17 cellular contexts compared by ENCODE assay signal in genomic region chrX:123834116-123834515, GRCh38.
"Had no signal": no experiment of that assay in that cellular context is flagged by ENCODE, and none has a peak within 500 bp of the region (broad histone marks: within the 10 kb centered on the region; RNA-seq: fewer than 3 reads in every experiment).

No MANE protein-coding gene starts in this region.

- H3K27ac ChIP-seq: body of pancreas, colonic mucosa, epithelial cell of prostate, left ventricle myocardium inferior, pancreas, right atrium auricular region, spleen, tibial nerve, VCaP had no signal

- H3K9me3 ChIP-seq: body of pancreas, colonic mucosa, esophagus squamous epithelium, left ventricle myocardium inferior, pancreas, right atrium auricular region, spleen, tibial nerve had no signal

- FAIRE-seq: endometrium, frontal cortex, pancreas, TTC549 had no signal

- H3K27ac Mint-ChIP-seq: activated naive CD8-positive, alpha-beta T cell; naive B cell had no signal

- H3K27me3 ChIP-seq: body of pancreas, colonic mucosa, esophagus squamous epithelium, pancreas, right atrium auricular region, spleen, tibial nerve had no signal

- H3K27me3 Mint-ChIP-seq: activated naive CD8-positive, alpha-beta T cell; naive B cell had no signal

- DNase-seq: aorta, cerebellar nuclear complex, esophagus squamous epithelium, left ventricle myocardium inferior, spleen had no signal

- H3K9me3 Mint-ChIP-seq: naive B cell had no signal

- H3K36me3 ChIP-seq: colonic mucosa, esophagus squamous epithelium, left ventricle myocardium inferior, pancreas, right atrium auricular region, spleen, tibial nerve had no signal

- H3K36me3 Mint-ChIP-seq: activated naive CD8-positive, alpha-beta T cell; naive B cell had no signal

- H3K4me3 Mint-ChIP-seq: activated naive CD8-positive, alpha-beta T cell; naive B cell had no signal

- H3K4me1 ChIP-seq: body of pancreas, colonic mucosa, left ventricle myocardium inferior, pancreas, right atrium auricular region, tibial nerve had no signal

- H3K4me3 ChIP-seq: body of pancreas, colonic mucosa, esophagus squamous epithelium, left ventricle myocardium inferior, pancreas, right atrium auricular region, spleen, tibial nerve had no signal
